26 cellular contexts compared by ENCODE assay signal in genomic region chr1:201359873-201360210, GRCh38. TPM values are rescaled to one million over a fixed set of nuclear protein-coding genes. Genes with fewer than 3 reads are reported as not detected.
"Had no signal": no experiment of that assay in that cellular context is flagged by ENCODE, and none has a peak within 500 bp of the region (broad histone marks: within the 10 kb centered on the region; RNA-seq: fewer than 3 reads in every experiment).

No MANE protein-coding gene starts in this region.

- H3K27me3 ChIP-seq: ascending aorta, SJCRH30 had no signal

- H3K4me3 Mint-ChIP-seq: activated CD8-positive, alpha-beta T cell treated with anti-CD3 and anti-CD28 coated beads, Interleukin-2, amount 10 ng/mL, durations not matched to agents 7 days and 5 days; activated naive CD4-positive, alpha-beta T cell treated with anti-CD3 and anti-CD28 coated beads, Interleukin-2, amount 50 U/mL, for 24 hours; brain; T-helper 17 cell; WTC11 had no signal

- H3K9me3 Mint-ChIP-seq: activated naive CD4-positive, alpha-beta T cell treated with anti-CD3 and anti-CD28 coated beads, Interleukin-2, amount 50 U/mL, for 24 hours; brain; WTC11 had no signal

- DNase-seq: activated CD4-positive, alpha-beta T cell treated with anti-CD3 and anti-CD28 coated beads for 48 hours; activated CD4-positive, alpha-beta T cell treated with anti-CD3 and anti-CD28 coated beads, Interleukin-2, amount 50 U/mL, for 4 hours; activated CD4-positive, CD25-positive, alpha-beta regulatory T cell treated with anti-CD3 and anti-CD28 coated beads, Interleukin-2, amount 50 U/mL, for 72 hours; activated CD8-positive, alpha-beta memory T cell treated with anti-CD3 and anti-CD28 coated beads, Interleukin-2, amount 50 U/mL, for 48 hours; activated CD8-positive, alpha-beta T cell treated with anti-CD3 and anti-CD28 coated beads, Interleukin-2, amount 10 ng/mL, durations not matched to agents 7 days and 5 days; activated effector memory CD4-positive, alpha-beta T cell treated with Interleukin-2 at 50 U/mL for 16 hours; activated naive CD4-positive, alpha-beta T cell; activated T-cell treated with anti-CD3 and anti-CD28 coated beads, Interleukin-2, amount 50 U/mL, for 1 hour; Karpas-422; MM.1S; NCI-H1105; NCI-H1694 treated with DMSO at 0.1 percent for 48 hours; NCI-H2029 treated with DMSO at 0.1 percent for 48 hours; NCI-H345; NCI-H510A; NCI-H526 treated with DMSO at 0.1 percent for 48 hours; SJCRH30; T-helper 17 cell; T-helper 9 cell had no signal

- H3K27ac Mint-ChIP-seq: activated CD8-positive, alpha-beta T cell treated with anti-CD3 and anti-CD28 coated beads, Interleukin-2, amount 10 ng/mL, durations not matched to agents 7 days and 5 days; activated naive CD4-positive, alpha-beta T cell treated with anti-CD3 and anti-CD28 coated beads, Interleukin-2, amount 50 U/mL, for 24 hours; T-helper 17 cell had no signal

- H3K36me3 ChIP-seq: ascending aorta had no signal

- H3K9me3 ChIP-seq: ascending aorta, SJCRH30 had no signal

- H3K27ac ChIP-seq: ascending aorta, SJCRH30 had no signal

- H3K36me3 Mint-ChIP-seq: activated naive CD4-positive, alpha-beta T cell treated with anti-CD3 and anti-CD28 coated beads, Interleukin-2, amount 50 U/mL, for 24 hours; brain; WTC11 had no signal

- H3K4me3 ChIP-seq: ascending aorta, K562, SJCRH30 had no signal

- H3K4me1 Mint-ChIP-seq: activated naive CD4-positive, alpha-beta T cell treated with anti-CD3 and anti-CD28 coated beads, Interleukin-2, amount 50 U/mL, for 24 hours had no signal

- ATAC-seq: activated CD8-positive, alpha-beta T cell treated with anti-CD3 and anti-CD28 coated beads, Interleukin-2, amount 10 ng/mL, durations not matched to agents 7 days and 5 days; K562; T-helper 17 cell had no signal

- FAIRE-seq: K562 had no signal

- H3K4me1 ChIP-seq: ascending aorta, SJCRH30 had no signal

RNA-seq across cellular contexts. Expression of gene TNNT2, which starts 17.6 kb away (rescaled TPM):
- total RNA-seq: activated CD8-positive, alpha-beta T cell treated with anti-CD3 and anti-CD28 coated beads, Interleukin-2, amount 10 ng/mL, durations not matched to agents 7 days and 5 days; ascending aorta; K562; OCI-LY7; RPMI7951; T-helper 17 cell had no signal
- polyA plus RNA-seq: K562 had no signal

RNA-seq across cellular contexts. Expression of gene LAD1, which starts 39.3 kb away (rescaled TPM):
- total RNA-seq: activated CD8-positive, alpha-beta T cell treated with anti-CD3 and anti-CD28 coated beads, Interleukin-2, amount 10 ng/mL, durations not matched to agents 7 days and 5 days; OCI-LY7; RPMI7951; T-helper 17 cell had no signal
- polyA plus RNA-seq: K562 had no signal
